Comparison of ENCODE assay signal across 14 cellular contexts in genomic region chr3:100403956-100404548, GRCh38. TPM values are rescaled to one million over a fixed set of nuclear protein-coding genes. Genes with fewer than 3 reads are reported as not detected.
A peak's percentile ranks its signal among the peaks of the same experiment; 100 is the strongest.
DNase-seq lines count a peak whose midpoint lies in the region; ATAC-seq and TF ChIP-seq lines count a peak whose summit lies in the region.
"Had no signal": no experiment of that assay in that cellular context is flagged by ENCODE, and none has a peak within 500 bp of the region (broad histone marks: within the 10 kb centered on the region; RNA-seq: fewer than 3 reads in every experiment).

No MANE protein-coding gene starts in this region.

- H2AFZ ChIP-seq in OCI-LY1 (ENCODE audit: low read length) (no peak overlapping the region), fibroblast of lung (ENCODE audit: low read length) (peak overlapping the region; percentile 10)

- peaks cover 11% of the 10 kb centered on the region for H3K9me3 Mint-ChIP-seq in activated T-cell treated with anti-CD3 and anti-CD28 coated beads, Interleukin-2, amount 50 U/mL, for 24 hours

- H3K9me3 ChIP-seq in OCI-LY1 (ENCODE audit: low read length) (peaks cover 19% of the 10 kb centered on the region), fibroblast of lung (ENCODE audit: control insufficient read depth, insufficient read depth, low read depth, low read length) (no peaks in the 10 kb centered on the region), psoas muscle (peaks cover 7% of the 10 kb centered on the region)

- TF ChIP-seq CTCF in OCI-LY1 (IDR thresholded peaks at IDR 0.05; ENCODE audit: low read length) (no peak), fibroblast of lung (conservative IDR thresholded peaks at IDR 0.05 in 1 of 2, IDR thresholded peaks at IDR 0.05 in 1 of 2; ENCODE audit: low read depth in 1 of 2, low read length in 2 of 2) (no peak), psoas muscle (IDR thresholded peaks at IDR 0.05) (no peak)

- H3K79me2 ChIP-seq in OCI-LY1 (ENCODE audit: insufficient read depth, low read length) = peaks cover 29% of the 10 kb centered on the region
- H3K79me2 ChIP-seq in fibroblast of lung (ENCODE audit: control insufficient read depth, insufficient read depth, low read length) = peaks cover 38% of the 10 kb centered on the region

- H3K36me3 ChIP-seq in OCI-LY1 (ENCODE audit: insufficient read depth, low read length) (peaks cover 16% of the 10 kb centered on the region), fibroblast of lung (ENCODE audit: control insufficient read depth, insufficient read depth, low read length) (no peaks in the 10 kb centered on the region), psoas muscle (ENCODE audit: insufficient read depth in 1 of 2, low read depth in 1 of 2) (no peaks in the 10 kb centered on the region)

- H3K4me1 Mint-ChIP-seq in activated T-cell treated with anti-CD3 and anti-CD28 coated beads, Interleukin-2, amount 50 U/mL, for 24 hours (ENCODE audit: low read depth) = peaks cover 43% of the 10 kb centered on the region

- intact Hi-C loops in psoas muscle (cut with DNase I) = loop anchor here in 1 of 2 donors (10.0 kb wide), 1 partner anchor 311 kb away; no protein-coding TSS in a partner anchor

- H3K4me1 ChIP-seq in OCI-LY1 (ENCODE audit: insufficient read depth, low read length, severe bottlenecking) (peaks cover 36% of the 10 kb centered on the region), fibroblast of lung (ENCODE audit: control insufficient read depth, extremely low read depth, insufficient read depth, low read length) (no peaks in the 10 kb centered on the region), psoas muscle (peaks cover 26% of the 10 kb centered on the region)

- H3K36me3 Mint-ChIP-seq in activated T-cell treated with anti-CD3 and anti-CD28 coated beads, Interleukin-2, amount 50 U/mL, for 24 hours (ENCODE audit: low read depth) = peaks cover 49% of the 10 kb centered on the region

- H3K9ac ChIP-seq in OCI-LY1 (ENCODE audit: low read length) (peak overlapping the region; percentile 85; the same call in 1 of the 2 replicates), fibroblast of lung (ENCODE audit: insufficient read depth, low read length) (no peak overlapping the region)

- no peaks in the 10 kb centered on the region for H3K27me3 Mint-ChIP-seq in activated T-cell treated with anti-CD3 and anti-CD28 coated beads, Interleukin-2, amount 50 U/mL, for 24 hours

- ATAC-seq in psoas muscle = no peak
- ATAC-seq: gastroesophageal sphincter had no signal

- 94 to 100% (median 97%) methylated on average over 1 of the region's 1 CpG for WGBS in psoas muscle, 3 donors

- H3F3A ChIP-seq in OCI-LY1 (ENCODE audit: insufficient read depth, low read length) = no peaks in the 10 kb centered on the region

- H3K27ac Mint-ChIP-seq in activated T-cell treated with anti-CD3 and anti-CD28 coated beads, Interleukin-2, amount 50 U/mL, for 24 hours = no peak overlapping the region

- H3K4me2 ChIP-seq in OCI-LY1 (ENCODE audit: low read length) (peak overlapping the region; percentile 95), fibroblast of lung (ENCODE audit: extremely low read depth, insufficient read depth, low read length) (peak overlapping the region; percentile 90)

- H3K27ac ChIP-seq in OCI-LY1 (ENCODE audit: low read depth, low read length, poor library complexity, severe bottlenecking) (peak overlapping the region; percentile 25), fibroblast of lung (ENCODE audit: insufficient read depth, low read length) (no peak overlapping the region), psoas muscle (no peak overlapping the region)
- H3K27ac ChIP-seq: gastroesophageal sphincter had no signal

- H4K20me1 ChIP-seq in OCI-LY1 (ENCODE audit: insufficient read depth, low read length) (no peaks in the 10 kb centered on the region), fibroblast of lung (ENCODE audit: control insufficient read depth, extremely low read depth, insufficient read depth, low read length) (no peaks in the 10 kb centered on the region)

- H3K4me3 ChIP-seq in OCI-LY1 (ENCODE audit: low read depth, low read length, poor library complexity, severe bottlenecking) (peak overlapping the region; percentile 94), fibroblast of lung (replicated peaks in 1 of 4; ENCODE audit: control extremely low read depth in 1 of 4, insufficient read depth in 1 of 4, low read depth in 3 of 4, low read length in 4 of 4) (peak overlapping the region; percentile 71 to 97 (median 89)), psoas muscle (peak overlapping the region; percentile 99)
- H3K4me3 ChIP-seq: gastroesophageal sphincter had no signal

- DNase-seq in activated T-cell treated with anti-CD3 and anti-CD28 coated beads, Interleukin-2, amount 50 U/mL, for 24 hours = no peak
- DNase-seq in activated T-cell treated with anti-CD3 and anti-CD28 coated beads, Interleukin-2, amount 50 U/mL, for 48 hours = no peak
- DNase-seq in fibroblast of lung (ENCODE audit: low read depth in 2 of 2) (no peak), psoas muscle (no peak), NCI-H1436 (lab: John Stamatoyannopoulos, UW) (no peak), SW 1271 (lab: John Stamatoyannopoulos, UW) (no peak), NCI-H2029 treated with DMSO at 0.1 percent for 48 hours (lab: John Stamatoyannopoulos, UW) (no peak)
- DNase-seq: cerebellar nuclear complex, GF-D8, GOT3, small intestine, T-helper 9 cell had no signal

- H3K4me3 Mint-ChIP-seq in activated T-cell treated with anti-CD3 and anti-CD28 coated beads, Interleukin-2, amount 50 U/mL, for 24 hours = peak overlapping the region; percentile 90

- H3K27me3 ChIP-seq in OCI-LY1 (ENCODE audit: insufficient read depth, low read length) (no peaks in the 10 kb centered on the region), fibroblast of lung (ENCODE audit: control insufficient read depth, insufficient read depth, low read length) (no peaks in the 10 kb centered on the region), psoas muscle (ENCODE audit: insufficient read depth in 3 of 3, low read length in 2 of 3) (no peaks in the 10 kb centered on the region)
- H3K27me3 ChIP-seq: gastroesophageal sphincter had no signal

- no peaks in the 10 kb centered on the region for H3K9me2 ChIP-seq in OCI-LY1 (ENCODE audit: low read depth, low read length)

RNA-seq across cellular contexts. Expression of gene LNP1, which starts 2.7 kb away (rescaled TPM):
- 3.1 and 4.1 TPM in 2 replicates for total RNA-seq in fibroblast of lung
- polyA plus RNA-seq in fibroblast of lung = 3.5 and 4.7 TPM in 2 replicates
- 1.9 and 2.4 TPM in 2 replicates for polyA plus RNA-seq in fibroblast of lung (2012)
- polyA minus RNA-seq in fibroblast of lung (ENCODE audit: low replicate concordance) = 0.79 and 2.6 TPM in 2 replicates
- 1 to 10 TPM; 1.6 to 3.2 (median 1.9) TPM for total RNA-seq in psoas muscle
- polyA plus RNA-seq in psoas muscle = 1 to 10 TPM in 2 of 3 donors, under 1 TPM in 1; 0.96 to 5.1 (median 1.2) TPM

RNA-seq across cellular contexts. Expression of gene TOMM70, which starts 3.2 kb away (rescaled TPM):
- total RNA-seq in fibroblast of lung (50.8 and 56.1 TPM in 2 replicates), psoas muscle (10 to 100 TPM; 67.8 to 94.5 (median 84.1) TPM)
- polyA plus RNA-seq in fibroblast of lung (41.8 and 44.2 TPM in 2 replicates), psoas muscle (10 to 100 TPM; 51.1 to 97.2 (median 76.1) TPM)
- 32.7 and 36.8 TPM in 2 replicates for polyA plus RNA-seq in fibroblast of lung (2012)
- polyA minus RNA-seq in fibroblast of lung (ENCODE audit: low replicate concordance) = 2.8 and 6.1 TPM in 2 replicates
